27 cellular contexts compared by ENCODE assay signal in the genomic region with DNA sequence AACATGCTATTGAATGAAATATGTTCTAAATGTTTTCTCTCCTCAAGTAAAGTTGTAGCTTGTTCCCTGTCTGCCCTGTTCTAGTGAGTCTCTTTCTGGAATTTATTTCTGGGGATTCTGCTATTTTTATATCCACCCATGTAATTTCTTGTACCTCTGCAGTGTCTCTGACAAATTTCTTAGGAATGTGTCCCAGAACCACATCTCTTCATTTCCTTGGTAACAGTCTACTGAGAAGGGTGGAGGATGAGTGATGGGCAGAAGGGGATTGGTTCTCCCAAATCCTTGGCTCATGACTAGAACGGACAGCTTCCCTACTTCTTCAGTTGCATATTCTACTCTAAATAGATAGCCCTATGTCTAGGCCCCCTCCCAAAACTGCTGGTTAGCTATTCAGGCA.
"Had no signal": no experiment of that assay in that cellular context is flagged by ENCODE, and none has a peak within 500 bp of the region (broad histone marks: within the 10 kb centered on the region; RNA-seq: fewer than 3 reads in every experiment).

No MANE protein-coding gene starts in this region.

- H3K27me3 Mint-ChIP-seq: activated CD4-positive, alpha-beta T cell treated with anti-CD3 and anti-CD28 coated beads, Interleukin-2, amount 10 ng/mL, durations not matched to agents 7 days and 5 days; activated CD8-positive, alpha-beta memory T cell treated with anti-CD3 and anti-CD28 coated beads, Interleukin-2, amount 10 ng/mL, durations not matched to agents 7 days and 5 days; activated CD8-positive, alpha-beta T cell treated with anti-CD3 and anti-CD28 coated beads for 36 hours; activated naive CD4-positive, alpha-beta T cell treated with anti-CD3 and anti-CD28 coated beads, Interleukin-2, amount 50 U/mL, for 24 hours; memory B cell; naive B cell had no signal

- DNase-seq: activated CD4-positive, alpha-beta T cell treated with anti-CD3 and anti-CD28 coated beads, Interleukin-2, amount 10 ng/mL, durations not matched to agents 7 days and 5 days; activated CD4-positive, CD25-positive, alpha-beta regulatory T cell treated with anti-CD3 and anti-CD28 coated beads, Interleukin-2, amount 50 U/mL, for 72 hours; activated CD8-positive, alpha-beta memory T cell treated with anti-CD3 and anti-CD28 coated beads, Interleukin-2, amount 10 ng/mL, durations not matched to agents 7 days and 5 days; activated CD8-positive, alpha-beta T cell treated with anti-CD3 and anti-CD28 coated beads for 36 hours; activated gamma-delta T cell; activated T-cell treated with anti-CD3 and anti-CD28 coated beads for 4 hours; adrenal gland; cortex of kidney; endodermal cell; esophagus squamous epithelium; gastrocnemius medialis; hippocampal formation; left cardiac atrium; naive B cell; posterior cingulate gyrus; spleen; stimulated activated CD4-positive, alpha-beta T cell treated with anti-CD3 and anti-CD28 coated beads, Interleukin-4, amount 100 ng/mL, for 24 hours; stimulated activated naive CD4-positive, alpha-beta T cell treated with Interleukin-2 at 50 U/mL for 16 hours; upper lobe of left lung; WERI-Rb-1 had no signal

- H3K4me1 Mint-ChIP-seq: activated CD4-positive, alpha-beta T cell treated with anti-CD3 and anti-CD28 coated beads, Interleukin-2, amount 10 ng/mL, durations not matched to agents 7 days and 5 days; activated CD8-positive, alpha-beta memory T cell treated with anti-CD3 and anti-CD28 coated beads, Interleukin-2, amount 10 ng/mL, durations not matched to agents 7 days and 5 days; activated naive CD4-positive, alpha-beta T cell treated with anti-CD3 and anti-CD28 coated beads, Interleukin-2, amount 50 U/mL, for 24 hours; endodermal cell; memory B cell; neural crest cell had no signal

- ATAC-seq: activated CD8-positive, alpha-beta memory T cell treated with anti-CD3 and anti-CD28 coated beads, Interleukin-2, amount 10 ng/mL, durations not matched to agents 7 days and 5 days; activated CD8-positive, alpha-beta T cell treated with anti-CD3 and anti-CD28 coated beads for 36 hours; gastrocnemius medialis; left cardiac atrium; sciatic nerve had no signal

- H3K36me3 ChIP-seq: adrenal gland, ascending aorta, esophagus squamous epithelium, gastrocnemius medialis, spleen, upper lobe of left lung, WERI-Rb-1 had no signal

- H3K27me3 ChIP-seq: adrenal gland, ascending aorta, esophagus squamous epithelium, gastrocnemius medialis, spleen, upper lobe of left lung had no signal

- H3K27ac ChIP-seq: adrenal gland, ascending aorta, esophagus squamous epithelium, gastrocnemius medialis, spleen, upper lobe of left lung, WERI-Rb-1 had no signal

- H3K9me3 ChIP-seq: adrenal gland, ascending aorta, esophagus squamous epithelium, gastrocnemius medialis, spleen, upper lobe of left lung had no signal

- H3K4me1 ChIP-seq: adrenal gland, ascending aorta, esophagus squamous epithelium, gastrocnemius medialis, spleen, upper lobe of left lung had no signal

- H3K36me3 Mint-ChIP-seq: activated CD8-positive, alpha-beta memory T cell treated with anti-CD3 and anti-CD28 coated beads, Interleukin-2, amount 10 ng/mL, durations not matched to agents 7 days and 5 days; activated naive CD4-positive, alpha-beta T cell treated with anti-CD3 and anti-CD28 coated beads, Interleukin-2, amount 50 U/mL, for 24 hours; memory B cell; naive B cell had no signal

- H3K27ac Mint-ChIP-seq: activated CD4-positive, alpha-beta T cell treated with anti-CD3 and anti-CD28 coated beads, Interleukin-2, amount 10 ng/mL, durations not matched to agents 7 days and 5 days; activated CD8-positive, alpha-beta memory T cell treated with anti-CD3 and anti-CD28 coated beads, Interleukin-2, amount 10 ng/mL, durations not matched to agents 7 days and 5 days; activated CD8-positive, alpha-beta T cell treated with anti-CD3 and anti-CD28 coated beads for 36 hours; activated naive CD4-positive, alpha-beta T cell treated with anti-CD3 and anti-CD28 coated beads, Interleukin-2, amount 50 U/mL, for 24 hours; endodermal cell; memory B cell had no signal

- H3K9me3 Mint-ChIP-seq: endodermal cell, memory B cell, neural crest cell had no signal

- FAIRE-seq: bronchial epithelial cell, islet of Langerhans had no signal

- H3K4me3 Mint-ChIP-seq: activated CD4-positive, alpha-beta T cell treated with anti-CD3 and anti-CD28 coated beads, Interleukin-2, amount 10 ng/mL, durations not matched to agents 7 days and 5 days; activated CD8-positive, alpha-beta memory T cell treated with anti-CD3 and anti-CD28 coated beads, Interleukin-2, amount 10 ng/mL, durations not matched to agents 7 days and 5 days; activated CD8-positive, alpha-beta T cell treated with anti-CD3 and anti-CD28 coated beads for 36 hours; activated naive CD4-positive, alpha-beta T cell treated with anti-CD3 and anti-CD28 coated beads, Interleukin-2, amount 50 U/mL, for 24 hours; endodermal cell; memory B cell; naive B cell; neural crest cell had no signal

- H3K4me3 ChIP-seq: adrenal gland, ascending aorta, esophagus squamous epithelium, gastrocnemius medialis, spleen, upper lobe of left lung had no signal
